ENCODE assay signal across 2 cellular contexts in the genomic region with DNA sequence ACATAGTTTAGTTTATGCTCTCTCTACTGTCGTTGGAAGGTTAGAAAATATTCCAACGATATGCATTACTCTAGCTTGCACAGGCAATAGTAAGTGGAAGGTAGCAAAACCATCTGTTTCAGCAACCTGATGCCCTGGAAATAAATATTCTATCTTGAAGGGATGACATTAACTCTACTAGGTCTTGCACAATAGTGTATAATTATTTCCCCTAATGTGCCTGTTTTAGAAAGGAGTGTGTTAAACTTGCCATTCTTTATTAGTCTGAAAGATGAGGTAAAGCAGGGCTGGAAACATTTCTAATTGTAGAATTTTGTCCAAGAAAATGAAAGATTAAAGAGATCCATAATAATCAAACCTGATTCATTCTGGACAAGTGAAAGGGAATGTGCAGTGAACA.
TF ChIP-seq lines count a peak whose summit lies in the region.

No MANE protein-coding gene starts in this region.

TF ChIP-seq in HepG2, 621 proteins besides CTCF, POLR2A, EP300 and RAD21 (continued from another document):
- TF ChIP-seq, protein P1, sequence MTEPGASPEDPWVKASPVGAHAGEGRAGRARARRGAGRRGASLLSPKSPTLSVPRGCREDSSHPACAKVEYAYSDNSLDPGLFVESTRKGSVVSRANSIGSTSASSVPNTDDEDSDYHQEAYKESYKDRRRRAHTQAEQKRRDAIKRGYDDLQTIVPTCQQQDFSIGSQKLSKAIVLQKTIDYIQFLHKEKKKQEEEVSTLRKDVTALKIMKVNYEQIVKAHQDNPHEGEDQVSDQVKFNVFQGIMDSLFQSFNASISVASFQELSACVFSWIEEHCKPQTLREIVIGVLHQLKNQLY (CRISPR knock-in tag; IDR thresholded peaks at IDR 0.05): no peak
- TF ChIP-seq CEBPB (IDR thresholded peaks at IDR 0.05; ENCODE audit: borderline replicate concordance, low read depth, low read length): peak; percentile 52; the same call in 1 of the 2 replicates
- TF ChIP-seq, protein P2, sequence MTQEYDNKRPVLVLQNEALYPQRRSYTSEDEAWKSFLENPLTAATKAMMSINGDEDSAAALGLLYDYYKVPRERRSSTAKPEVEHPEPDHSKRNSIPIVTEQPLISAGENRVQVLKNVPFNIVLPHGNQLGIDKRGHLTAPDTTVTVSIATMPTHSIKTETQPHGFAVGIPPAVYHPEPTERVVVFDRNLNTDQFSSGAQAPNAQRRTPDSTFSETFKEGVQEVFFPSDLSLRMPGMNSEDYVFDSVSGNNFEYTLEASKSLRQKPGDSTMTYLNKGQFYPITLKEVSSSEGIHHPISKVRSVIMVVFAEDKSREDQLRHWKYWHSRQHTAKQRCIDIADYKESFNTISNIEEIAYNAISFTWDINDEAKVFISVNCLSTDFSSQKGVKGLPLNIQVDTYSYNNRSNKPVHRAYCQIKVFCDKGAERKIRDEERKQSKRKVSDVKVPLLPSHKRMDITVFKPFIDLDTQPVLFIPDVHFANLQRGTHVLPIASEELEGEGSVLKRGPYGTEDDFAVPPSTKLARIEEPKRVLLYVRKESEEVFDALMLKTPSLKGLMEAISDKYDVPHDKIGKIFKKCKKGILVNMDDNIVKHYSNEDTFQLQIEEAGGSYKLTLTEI (CRISPR knock-in tag; conservative IDR thresholded peaks at IDR 0.05): no peak

TF ChIP-seq in IMR-90, 13 proteins besides CTCF, POLR2A, EP300 and RAD21 (continued from another document):
- TF ChIP-seq BHLHE40 (IDR thresholded peaks at IDR 0.05; ENCODE audit: low read depth, low read length) (no peak), RCOR1 (IDR thresholded peaks at IDR 0.05; ENCODE audit: insufficient replicate concordance, low read length) (no peak), CEBPB (IDR thresholded peaks at IDR 0.05; ENCODE audit: low read depth, low read length) (peak; percentile 76)
